1 cellular context compared by ENCODE assay signal in the genomic region with DNA sequence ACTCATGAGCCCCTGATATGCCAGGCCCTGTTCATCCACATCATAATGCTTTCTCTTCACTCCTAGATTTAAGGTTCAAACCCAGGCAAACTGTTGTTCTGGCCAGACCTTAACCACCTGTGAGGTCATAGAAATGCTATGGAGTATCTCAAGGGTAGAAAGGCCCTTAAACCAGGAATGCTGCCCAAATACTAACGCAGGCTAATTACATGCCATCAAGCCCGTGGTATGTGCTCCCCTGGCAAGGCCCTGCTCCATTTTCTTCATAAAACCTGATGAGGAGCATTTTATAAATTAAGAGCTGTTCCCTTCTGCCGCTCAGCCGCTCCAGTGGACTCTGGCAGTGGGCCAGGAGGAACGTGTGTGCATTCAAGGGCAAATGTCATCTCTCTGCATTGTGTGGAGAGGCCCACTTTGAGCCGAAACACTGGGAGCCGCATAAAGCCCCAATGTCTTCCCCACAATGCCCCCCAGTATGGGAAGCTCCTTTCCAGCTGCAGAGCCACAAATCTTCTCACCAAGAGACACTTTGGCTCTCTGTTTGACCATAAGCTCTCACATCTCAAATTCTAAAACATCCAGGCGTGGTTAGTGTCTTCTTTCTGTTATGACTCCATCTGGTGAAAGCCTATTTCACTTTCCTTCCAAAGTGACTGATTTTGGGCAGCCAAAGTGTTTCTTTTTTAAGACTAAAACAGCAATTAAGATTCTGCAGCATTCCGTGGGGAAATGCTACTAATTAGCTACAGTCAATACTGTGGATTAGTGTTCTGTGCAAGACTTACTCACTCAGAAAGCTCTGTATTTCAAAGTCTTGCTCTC.
TF ChIP-seq lines count a peak whose summit lies in the region.

No MANE protein-coding gene starts in this region.

TF ChIP-seq in A549, 52 proteins besides CTCF, POLR2A, EP300 and RAD21 (continued from another document):
- TF ChIP-seq MAZ (IDR thresholded peaks at IDR 0.05; ENCODE audit: borderline replicate concordance, low read depth, low read length), result no peak
